Comparison of ENCODE assay signal across 1 cellular context in the genomic region with DNA sequence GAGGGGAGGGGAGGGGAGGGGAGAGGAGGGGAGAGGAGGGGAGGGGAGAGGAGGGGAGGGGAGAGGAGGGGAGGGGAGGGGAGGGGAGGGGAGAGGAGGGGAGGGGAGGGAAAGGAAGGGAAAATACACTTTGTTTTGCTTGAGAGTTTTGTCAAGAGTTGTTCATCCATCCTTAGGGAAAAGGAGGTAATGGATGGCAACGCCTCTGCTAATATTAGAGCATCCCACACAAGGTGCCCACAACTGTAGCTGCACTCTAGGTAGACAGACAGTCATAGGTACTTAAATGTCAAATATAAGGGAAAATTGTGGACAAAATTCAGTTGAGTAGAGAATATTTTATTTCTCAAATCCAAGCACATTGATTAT.
TF ChIP-seq lines count a peak whose summit lies in the region.

No MANE protein-coding gene starts in this region.

TF ChIP-seq in K562, 482 proteins besides CTCF, POLR2A, EP300 and RAD21:
- no peak for TF ChIP-seq THRB (CRISPR knock-in tag; conservative IDR thresholded peaks at IDR 0.05)
- no peak for TF ChIP-seq ZNF140 (CRISPR knock-in tag; IDR thresholded peaks at IDR 0.05)
- no peak for TF ChIP-seq THRAP3 (IDR thresholded peaks at IDR 0.05; ENCODE audit: borderline replicate concordance)
- no peak for TF ChIP-seq NR1H2 (CRISPR knock-in tag; IDR thresholded peaks at IDR 0.05)
- no peak for TF ChIP-seq ZBTB5 (IDR thresholded peaks at IDR 0.05)
- TF ChIP-seq, protein P1, sequence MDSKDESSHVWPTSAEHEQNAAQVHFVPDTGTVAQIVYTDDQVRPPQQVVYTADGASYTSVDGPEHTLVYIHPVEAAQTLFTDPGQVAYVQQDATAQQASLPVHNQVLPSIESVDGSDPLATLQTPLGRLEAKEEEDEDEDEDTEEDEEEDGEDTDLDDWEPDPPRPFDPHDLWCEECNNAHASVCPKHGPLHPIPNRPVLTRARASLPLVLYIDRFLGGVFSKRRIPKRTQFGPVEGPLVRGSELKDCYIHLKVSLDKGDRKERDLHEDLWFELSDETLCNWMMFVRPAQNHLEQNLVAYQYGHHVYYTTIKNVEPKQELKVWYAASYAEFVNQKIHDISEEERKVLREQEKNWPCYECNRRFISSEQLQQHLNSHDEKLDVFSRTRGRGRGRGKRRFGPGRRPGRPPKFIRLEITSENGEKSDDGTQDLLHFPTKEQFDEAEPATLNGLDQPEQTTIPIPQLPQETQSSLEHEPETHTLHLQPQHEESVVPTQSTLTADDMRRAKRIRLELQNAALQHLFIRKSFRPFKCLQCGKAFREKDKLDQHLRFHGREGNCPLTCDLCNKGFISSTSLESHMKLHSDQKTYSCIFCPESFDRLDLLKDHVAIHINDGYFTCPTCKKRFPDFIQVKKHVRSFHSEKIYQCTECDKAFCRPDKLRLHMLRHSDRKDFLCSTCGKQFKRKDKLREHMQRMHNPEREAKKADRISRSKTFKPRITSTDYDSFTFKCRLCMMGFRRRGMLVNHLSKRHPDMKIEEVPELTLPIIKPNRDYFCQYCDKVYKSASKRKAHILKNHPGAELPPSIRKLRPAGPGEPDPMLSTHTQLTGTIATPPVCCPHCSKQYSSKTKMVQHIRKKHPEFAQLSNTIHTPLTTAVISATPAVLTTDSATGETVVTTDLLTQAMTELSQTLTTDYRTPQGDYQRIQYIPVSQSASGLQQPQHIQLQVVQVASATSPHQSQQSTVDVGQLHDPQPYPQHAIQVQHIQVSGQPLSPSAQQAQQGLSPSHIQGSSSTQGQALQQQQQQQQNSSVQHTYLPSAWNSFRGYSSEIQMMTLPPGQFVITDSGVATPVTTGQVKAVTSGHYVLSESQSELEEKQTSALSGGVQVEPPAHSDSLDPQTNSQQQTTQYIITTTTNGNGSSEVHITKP (IDR thresholded peaks at IDR 0.05; ENCODE audit: partially characterized antibody) = no peak
- no peak for TF ChIP-seq RFX1 (IDR thresholded peaks at IDR 0.05)
- TF ChIP-seq, protein P2, sequence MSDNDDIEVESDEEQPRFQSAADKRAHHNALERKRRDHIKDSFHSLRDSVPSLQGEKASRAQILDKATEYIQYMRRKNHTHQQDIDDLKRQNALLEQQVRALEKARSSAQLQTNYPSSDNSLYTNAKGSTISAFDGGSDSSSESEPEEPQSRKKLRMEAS (CRISPR knock-in tag; IDR thresholded peaks at IDR 0.05) = no peak
- peak; percentile 76 for TF ChIP-seq PCBP1 (IDR thresholded peaks at IDR 0.05; ENCODE audit: low read depth, low read length, poor library complexity, severe bottlenecking)
- no peak for TF ChIP-seq ARID3A (IDR thresholded peaks at IDR 0.05; ENCODE audit: borderline replicate concordance, low read depth, low read length)
- TF ChIP-seq, protein P3, sequence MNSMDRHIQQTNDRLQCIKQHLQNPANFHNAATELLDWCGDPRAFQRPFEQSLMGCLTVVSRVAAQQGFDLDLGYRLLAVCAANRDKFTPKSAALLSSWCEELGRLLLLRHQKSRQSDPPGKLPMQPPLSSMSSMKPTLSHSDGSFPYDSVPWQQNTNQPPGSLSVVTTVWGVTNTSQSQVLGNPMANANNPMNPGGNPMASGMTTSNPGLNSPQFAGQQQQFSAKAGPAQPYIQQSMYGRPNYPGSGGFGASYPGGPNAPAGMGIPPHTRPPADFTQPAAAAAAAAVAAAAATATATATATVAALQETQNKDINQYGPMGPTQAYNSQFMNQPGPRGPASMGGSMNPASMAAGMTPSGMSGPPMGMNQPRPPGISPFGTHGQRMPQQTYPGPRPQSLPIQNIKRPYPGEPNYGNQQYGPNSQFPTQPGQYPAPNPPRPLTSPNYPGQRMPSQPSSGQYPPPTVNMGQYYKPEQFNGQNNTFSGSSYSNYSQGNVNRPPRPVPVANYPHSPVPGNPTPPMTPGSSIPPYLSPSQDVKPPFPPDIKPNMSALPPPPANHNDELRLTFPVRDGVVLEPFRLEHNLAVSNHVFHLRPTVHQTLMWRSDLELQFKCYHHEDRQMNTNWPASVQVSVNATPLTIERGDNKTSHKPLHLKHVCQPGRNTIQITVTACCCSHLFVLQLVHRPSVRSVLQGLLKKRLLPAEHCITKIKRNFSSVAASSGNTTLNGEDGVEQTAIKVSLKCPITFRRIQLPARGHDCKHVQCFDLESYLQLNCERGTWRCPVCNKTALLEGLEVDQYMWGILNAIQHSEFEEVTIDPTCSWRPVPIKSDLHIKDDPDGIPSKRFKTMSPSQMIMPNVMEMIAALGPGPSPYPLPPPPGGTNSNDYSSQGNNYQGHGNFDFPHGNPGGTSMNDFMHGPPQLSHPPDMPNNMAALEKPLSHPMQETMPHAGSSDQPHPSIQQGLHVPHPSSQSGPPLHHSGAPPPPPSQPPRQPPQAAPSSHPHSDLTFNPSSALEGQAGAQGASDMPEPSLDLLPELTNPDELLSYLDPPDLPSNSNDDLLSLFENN (IDR thresholded peaks at IDR 0.05; ENCODE audit: low read depth in 2 of 2, low read length in 2 of 2) = no peak
- no peak for TF ChIP-seq RB1 (IDR thresholded peaks at IDR 0.05; ENCODE audit: low read depth)
- peak; percentile 92 for TF ChIP-seq HNRNPK (IDR thresholded peaks at IDR 0.05; ENCODE audit: low read depth, low read length, poor library complexity, severe bottlenecking)
- TF ChIP-seq PCBP2 (IDR thresholded peaks at IDR 0.05; ENCODE audit: low read depth, low read length, poor library complexity, severe bottlenecking) = peak; percentile 82
- no peak for TF ChIP-seq ZNF395 (CRISPR knock-in tag; IDR thresholded peaks at IDR 0.05)
- TF ChIP-seq RBM25 (IDR thresholded peaks at IDR 0.05; ENCODE audit: low read depth, low read length, severe bottlenecking) = no peak
- no peak for TF ChIP-seq ADNP (tag; IDR thresholded peaks at IDR 0.05)
- no peak for TF ChIP-seq PURB (CRISPR knock-in tag; IDR thresholded peaks at IDR 0.05; ENCODE audit: low read depth)
- no peak for TF ChIP-seq TRIM24 (IDR thresholded peaks at IDR 0.05)
